ENCODE assay signal across 10 cellular contexts in genomic region chr6:15253107-15254073, GRCh38. TPM values are rescaled to one million over a fixed set of nuclear protein-coding genes. Genes with fewer than 3 reads are reported as not detected.
A peak's percentile ranks its signal among the peaks of the same experiment; 100 is the strongest.
DNase-seq lines count a peak whose midpoint lies in the region; ATAC-seq and TF ChIP-seq lines count a peak whose summit lies in the region.
"Had no signal": no experiment of that assay in that cellular context is flagged by ENCODE, and none has a peak within 500 bp of the region (broad histone marks: within the 10 kb centered on the region; RNA-seq: fewer than 3 reads in every experiment).

No MANE protein-coding gene starts in this region.

- no peak overlapping the region for H3K4me3 ChIP-seq in HL-60 (replicated peaks; ENCODE audit: insufficient read depth, low read length)
- H3K4me3 ChIP-seq in neural progenitor cell: no peak overlapping the region

- peaks cover 87% of the 10 kb centered on the region for H3K4me1 Mint-ChIP-seq in neural progenitor cell

- no peak overlapping the region for H3K9ac ChIP-seq in neural progenitor cell

- no peaks in the 10 kb centered on the region for H3K9me3 ChIP-seq in neural progenitor cell (ENCODE audit: low read depth)

- peaks cover 96% of the 10 kb centered on the region for H4K20me1 ChIP-seq in neural progenitor cell (ENCODE audit: low read depth)

- DNase-seq in GM10266 (ENCODE audit: extremely low spot score) (peak; percentile 37), HL-60 (ENCODE audit: low read depth in 1 of 2, low spot score in 1 of 2) (no peak), neural progenitor cell (ENCODE audit: low spot score) (no peak), hepatic stellate cell (ENCODE audit: low spot score) (no peak), dermis blood vessel endothelial cell (no peak), GF-D8 (lab: John Stamatoyannopoulos, UW) (no peak)
- DNase-seq in activated naive CD4-positive, alpha-beta T cell treated with anti-CD3 and anti-CD28 coated beads, Interleukin-2, amount 50 U/mL, for 72 hours (ENCODE audit: low spot score in 2 of 2): no peak
- DNase-seq: DMS153; effector CD4-positive, alpha-beta T cell; NCI-H1092 had no signal

- peaks cover 5% of the 10 kb centered on the region for H3K27me3 Mint-ChIP-seq in neural progenitor cell (ENCODE audit: insufficient read depth, low read depth)

- no peak for TF ChIP-seq CTCF in GM10266 (IDR thresholded peaks at IDR 0.05; ENCODE audit: control insufficient read depth, insufficient read depth, low read depth, missing control alignments)
- no peak for TF ChIP-seq CTCF in HL-60 (IDR thresholded peaks at IDR 0.05; ENCODE audit: insufficient read depth, low read length)
- TF ChIP-seq CTCF in neural progenitor cell (IDR thresholded peaks at IDR 0.05): no peak

- H3K4me2 ChIP-seq in neural progenitor cell: no peak overlapping the region

- no peak overlapping the region for H2AFZ ChIP-seq in neural progenitor cell (replicated peaks)

- no peak overlapping the region for H3K4me3 Mint-ChIP-seq in neural progenitor cell

- H3K9me3 Mint-ChIP-seq in activated naive CD4-positive, alpha-beta T cell treated with anti-CD3 and anti-CD28 coated beads, Interleukin-2, amount 50 U/mL, for 72 hours: peaks cover 0 to 5% of the 10 kb centered on the region in 2 donors
- H3K9me3 Mint-ChIP-seq in neural progenitor cell: no peaks in the 10 kb centered on the region

- H3F3A ChIP-seq in neural progenitor cell (ENCODE audit: low read depth): peaks cover 39% of the 10 kb centered on the region

- no peaks in the 10 kb centered on the region for H3K36me3 ChIP-seq in neural progenitor cell

- H3K4me1 ChIP-seq in neural progenitor cell: peaks cover 51% of the 10 kb centered on the region

- peaks cover 25 to 75% of the 10 kb centered on the region in 2 donors for H3K36me3 Mint-ChIP-seq in activated naive CD4-positive, alpha-beta T cell treated with anti-CD3 and anti-CD28 coated beads, Interleukin-2, amount 50 U/mL, for 72 hours
- peaks cover 13% of the 10 kb centered on the region for H3K36me3 Mint-ChIP-seq in neural progenitor cell

- H3K79me2 ChIP-seq in neural progenitor cell (ENCODE audit: low read depth): peaks cover 97% of the 10 kb centered on the region

- peak overlapping the region; percentile 16 for H3K27ac ChIP-seq in HL-60 (replicated peaks)
- H3K27ac ChIP-seq in neural progenitor cell: no peak overlapping the region

- H3K27me3 ChIP-seq in HL-60 (ENCODE audit: insufficient read depth, poor library complexity, severe bottlenecking) (no peaks in the 10 kb centered on the region), neural progenitor cell (no peaks in the 10 kb centered on the region)

- H3K27ac Mint-ChIP-seq in activated naive CD4-positive, alpha-beta T cell treated with anti-CD3 and anti-CD28 coated beads, Interleukin-2, amount 50 U/mL, for 72 hours: peak overlapping the region; percentile 95 to 97
- peak overlapping the region; percentile 9 for H3K27ac Mint-ChIP-seq in neural progenitor cell

- ATAC-seq in activated naive CD4-positive, alpha-beta T cell treated with anti-CD3 and anti-CD28 coated beads, Interleukin-2, amount 50 U/mL, for 72 hours: peak; percentile 20 to 33

RNA-seq across cellular contexts. Expression of gene JARID2, which starts 7.5 kb away (rescaled TPM):
- total RNA-seq in activated naive CD4-positive, alpha-beta T cell treated with anti-CD3 and anti-CD28 coated beads, Interleukin-2, amount 50 U/mL, for 72 hours: 10 to 100 TPM; 35.3 to 36.3 TPM
- 38.9 and 45.8 TPM in 2 replicates for total RNA-seq in neural progenitor cell (ENCODE audit: low replicate concordance)
- 15.3 and 17.6 TPM in 2 replicates for total RNA-seq in dermis blood vessel endothelial cell
